20 cellular contexts compared by ENCODE assay signal in genomic region chr1:235244969-235245592, GRCh38.
DNase-seq lines count a peak whose midpoint lies in the region; ATAC-seq, FAIRE-seq and TF ChIP-seq lines count a peak whose summit lies in the region.
"Had no signal": no experiment of that assay in that cellular context is flagged by ENCODE, and none has a peak within 500 bp of the region (broad histone marks: within the 10 kb centered on the region; RNA-seq: fewer than 3 reads in every experiment).

No MANE protein-coding gene starts in this region.

- ATAC-seq in HG03045 (IDR thresholded peaks at IDR 0.05; ENCODE audit: unreplicated experiment) (no peak), mucosa of descending colon (no peak)
- ATAC-seq: psoas muscle had no signal

- H3K4me1 ChIP-seq in A673 (ENCODE audit: insufficient read depth, low read length, poor library complexity, severe bottlenecking) (no peaks in the 10 kb centered on the region), endodermal cell (ENCODE audit: control insufficient read depth, insufficient read depth, low read length) (no peaks in the 10 kb centered on the region), vagina (peaks cover 12% of the 10 kb centered on the region), mucosa of descending colon (ENCODE audit: low read depth) (no peaks in the 10 kb centered on the region), small intestine (ENCODE audit: control insufficient read depth in 2 of 2, insufficient read depth in 1 of 2, low read depth in 1 of 2, low read length in 1 of 2) (no peaks in the 10 kb centered on the region)

- peak overlapping the region; percentile 23 for H3K27ac Mint-ChIP-seq in T-helper 1 cell treated with Interleukin-12 subunit alpha and Interleukin-12 subunit beta and Interleukin-4 antibody, amounts not matched to agents 30 μg/mL and 1 μg/mL, for 36 hours
- peak overlapping the region; percentile 2 for H3K27ac Mint-ChIP-seq in endodermal cell
- H3K27ac Mint-ChIP-seq: memory B cell, nephron had no signal

- peak overlapping the region; percentile 25 for H3K4me3 Mint-ChIP-seq in T-helper 1 cell treated with Interleukin-12 subunit alpha and Interleukin-12 subunit beta and Interleukin-4 antibody, amounts not matched to agents 30 μg/mL and 1 μg/mL, for 36 hours
- no peak overlapping the region for H3K4me3 Mint-ChIP-seq in endodermal cell
- H3K4me3 Mint-ChIP-seq: memory B cell, nephron had no signal

- 93 to 100% methylated on average over 4 to 5 of the region's 9 CpGs for WGBS in endodermal cell (ENCODE audit: insufficient coverage in 1 of 2, insufficient read length in 1 of 2), 2 experiments
- 84 to 94% (median 85%) methylated on average over 9 of the region's 9 CpGs for WGBS in small intestine, 3 donors

- intact Hi-C loops in A673 (cut with micrococcal nuclease; ENCODE audit: unreplicated experiment) = no loop called here
- intact Hi-C loops in vagina (cut with DNase I) = no loop called here
- intact Hi-C loops in mucosa of descending colon (cut with DNase I, micrococcal nuclease) = no loop called here

- no peak for TF ChIP-seq CTCF in A673 (conservative IDR thresholded peaks at IDR 0.05; ENCODE audit: low read depth, low read length)
- no peak for TF ChIP-seq CTCF in D721Med (IDR thresholded peaks at IDR 0.05; ENCODE audit: insufficient read depth, missing control alignments)
- TF ChIP-seq CTCF in endodermal cell (conservative IDR thresholded peaks at IDR 0.05) = no peak
- TF ChIP-seq CTCF in vagina (IDR thresholded peaks at IDR 0.05) = no peak
- no peak for TF ChIP-seq CTCF in mucosa of descending colon (IDR thresholded peaks at IDR 0.05)

- BruUV-seq in A673 (replicated peaks; lab: Mats Ljungman, UMichigan) = TSS peak; percentile 19

- no peaks in the 10 kb centered on the region for H3K9me3 Mint-ChIP-seq in T-helper 1 cell treated with Interleukin-12 subunit alpha and Interleukin-12 subunit beta and Interleukin-4 antibody, amounts not matched to agents 30 μg/mL and 1 μg/mL, for 36 hours
- no peaks in the 10 kb centered on the region for H3K9me3 Mint-ChIP-seq in endodermal cell
- H3K9me3 Mint-ChIP-seq: memory B cell, nephron had no signal

- peaks cover 39% of the 10 kb centered on the region for H3K4me1 Mint-ChIP-seq in T-helper 1 cell treated with Interleukin-12 subunit alpha and Interleukin-12 subunit beta and Interleukin-4 antibody, amounts not matched to agents 30 μg/mL and 1 μg/mL, for 36 hours (ENCODE audit: low read depth)
- H3K4me1 Mint-ChIP-seq in endodermal cell = no peaks in the 10 kb centered on the region
- H3K4me1 Mint-ChIP-seq: nephron had no signal

- no peak overlapping the region for H3K27ac ChIP-seq in A673 (ENCODE audit: low read depth, low read length, poor library complexity, severe bottlenecking)
- H3K27ac ChIP-seq in endodermal cell (ENCODE audit: low read depth, low read length) = no peak overlapping the region
- no peak overlapping the region for H3K27ac ChIP-seq in vagina
- H3K27ac ChIP-seq in small intestine (ENCODE audit: low read depth in 1 of 2, low read length in 1 of 2) = no peak overlapping the region
- H3K27ac ChIP-seq: hepatocyte, KMS-11, PC-9, psoas muscle, SJSA1 had no signal

- TF ChIP-seq POLR2A in vagina (IDR thresholded peaks at IDR 0.05) = no peak

- H3K4me3 ChIP-seq in A673 (ENCODE audit: low read depth, low read length, poor library complexity, severe bottlenecking) (no peak overlapping the region), endodermal cell (ENCODE audit: low read length) (no peak overlapping the region), vagina (no peak overlapping the region), mucosa of descending colon (no peak overlapping the region), small intestine (ENCODE audit: low read depth in 1 of 2, low read length in 2 of 2) (no peak overlapping the region)
- H3K4me3 ChIP-seq: hepatocyte, PC-9, psoas muscle, SJSA1 had no signal

- no peak overlapping the region for H3K9ac ChIP-seq in endodermal cell (ENCODE audit: extremely low read depth, low read length, poor library complexity, severe bottlenecking)
- H3K9ac ChIP-seq: KMS-11 had no signal

- CTCF ChIA-PET in A673 (lab: Charles Lee) = no interaction called here

- H3K36me3 ChIP-seq in A673 (ENCODE audit: insufficient read depth, low read length, poor library complexity, severe bottlenecking) (no peaks in the 10 kb centered on the region), endodermal cell (ENCODE audit: control insufficient read depth, insufficient read depth, low read length) (peaks cover 64% of the 10 kb centered on the region), vagina (peaks cover 0 to 11% of the 10 kb centered on the region in 2 donors), mucosa of descending colon (ENCODE audit: low read depth) (no peaks in the 10 kb centered on the region), small intestine (ENCODE audit: control insufficient read depth in 2 of 2, insufficient read depth in 2 of 2, low read length in 2 of 2) (peaks cover 0 to 2% of the 10 kb centered on the region in 2 donors)

- H3K27me3 Mint-ChIP-seq in T-helper 1 cell treated with Interleukin-12 subunit alpha and Interleukin-12 subunit beta and Interleukin-4 antibody, amounts not matched to agents 30 μg/mL and 1 μg/mL, for 36 hours (ENCODE audit: low read depth) = no peaks in the 10 kb centered on the region
- no peaks in the 10 kb centered on the region for H3K27me3 Mint-ChIP-seq in endodermal cell (ENCODE audit: insufficient read depth)
- H3K27me3 Mint-ChIP-seq: memory B cell had no signal

- no peak for DNase-seq in A673 (ENCODE audit: low spot score)
- no peak for DNase-seq in D721Med (ENCODE audit: insufficient read length, low spot score)
- no peak for DNase-seq in endodermal cell
- no peak for DNase-seq in vagina (ENCODE audit: extremely low spot score in 2 of 2)
- DNase-seq in mucosa of descending colon = no peak
- DNase-seq in small intestine = no peak
- DNase-seq: activated CD4-positive, alpha-beta T cell treated with anti-CD3 and anti-CD28 coated beads, Interleukin-2, amount 50 U/mL, for 48 hours; aorta; GDM1; PC-9; psoas muscle; stimulated activated CD4-positive, alpha-beta T cell treated with anti-CD3 and anti-CD28 coated beads, Interleukin-4, amount 100 ng/mL, for 4 hours had no signal

- no peaks in the 10 kb centered on the region for H3K27me3 ChIP-seq in A673 (replicated peaks; ENCODE audit: insufficient read depth, low read depth, low read length, poor library complexity)
- no peaks in the 10 kb centered on the region for H3K27me3 ChIP-seq in endodermal cell (ENCODE audit: control insufficient read depth, insufficient read depth, low read length, poor library complexity, severe bottlenecking)
- H3K27me3 ChIP-seq in vagina = no peaks in the 10 kb centered on the region
- no peaks in the 10 kb centered on the region for H3K27me3 ChIP-seq in small intestine (ENCODE audit: control insufficient read depth in 2 of 2, insufficient read depth in 2 of 2, low read length in 2 of 2)
- H3K27me3 ChIP-seq: hepatocyte, SJSA1 had no signal

- peaks cover 18% of the 10 kb centered on the region for H3K36me3 Mint-ChIP-seq in T-helper 1 cell treated with Interleukin-12 subunit alpha and Interleukin-12 subunit beta and Interleukin-4 antibody, amounts not matched to agents 30 μg/mL and 1 μg/mL, for 36 hours (ENCODE audit: low read depth)
- peaks cover 35% of the 10 kb centered on the region for H3K36me3 Mint-ChIP-seq in endodermal cell (ENCODE audit: low read depth)

- POLR2A ChIA-PET in A673 (lab: Charles Lee; ENCODE audit: low non-redundant PET) = no interaction called here

- FAIRE-seq in D721Med (lab: Jason Lieb, UNC) (peak; percentile 88), small intestine (lab: Jason Lieb, UNC) (no peak)
- FAIRE-seq: keratinocyte had no signal

- no peaks in the 10 kb centered on the region for H3K9me3 ChIP-seq in A673 (ENCODE audit: low read depth, low read length, poor library complexity, severe bottlenecking)
- H3K9me3 ChIP-seq in endodermal cell (ENCODE audit: control insufficient read depth, low read length) = no peaks in the 10 kb centered on the region
- no peaks in the 10 kb centered on the region for H3K9me3 ChIP-seq in vagina
- H3K9me3 ChIP-seq in mucosa of descending colon = no peaks in the 10 kb centered on the region
- H3K9me3 ChIP-seq in small intestine (ENCODE audit: control insufficient read depth, low read depth) = no peaks in the 10 kb centered on the region
- H3K9me3 ChIP-seq: psoas muscle, SJSA1 had no signal
